Comparison of ENCODE assay signal across 18 cellular contexts in the genomic region with DNA sequence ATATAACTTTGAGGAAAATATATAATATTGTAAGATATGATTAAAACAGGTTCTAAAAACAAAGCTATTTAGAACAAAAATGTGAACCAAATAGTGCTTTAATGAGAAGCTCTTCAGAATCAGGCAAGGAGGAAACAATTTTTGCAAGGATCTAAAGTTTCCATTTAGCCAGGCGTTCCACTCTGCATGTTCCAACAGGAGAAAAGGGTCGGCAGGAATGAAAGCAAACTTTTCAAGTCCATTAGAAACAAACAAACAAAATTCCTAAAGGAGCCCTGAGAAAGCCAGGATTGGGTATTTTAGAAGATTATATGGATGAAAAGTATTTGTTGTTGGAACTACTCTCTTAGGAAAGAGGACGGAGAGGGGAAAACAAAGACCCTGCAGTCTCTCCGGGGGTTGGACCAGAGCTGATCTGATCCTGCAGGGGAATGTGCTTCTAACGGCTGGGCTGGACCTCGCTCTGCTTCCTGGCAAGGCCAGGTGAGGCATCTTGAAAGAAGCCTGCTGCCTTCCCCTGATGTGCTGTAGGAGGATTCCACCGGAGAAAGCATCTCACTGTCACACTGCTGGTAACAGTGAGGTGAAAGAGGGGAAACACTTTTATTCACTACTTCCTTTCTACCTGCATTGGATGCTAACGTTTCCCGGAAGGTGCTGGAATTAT.
DNase-seq lines count a peak whose midpoint lies in the region; ATAC-seq and TF ChIP-seq lines count a peak whose summit lies in the region.
"Had no signal": no experiment of that assay in that cellular context is flagged by ENCODE, and none has a peak within 500 bp of the region (broad histone marks: within the 10 kb centered on the region; RNA-seq: fewer than 3 reads in every experiment).

No MANE protein-coding gene starts in this region.

- intact Hi-C loops in activated CD4-positive, alpha-beta memory T cell treated with anti-CD3 and anti-CD28 coated beads for 36 hours (cut with micrococcal nuclease): loop anchor here (5.0 kb wide), 2 partner anchors 48 to 1753 kb away; no protein-coding TSS in a partner anchor

- no peak for TF ChIP-seq CTCF in epithelial cell of esophagus (IDR thresholded peaks at IDR 0.05; ENCODE audit: insufficient read depth, low read depth, low read length, missing control alignments)

- POLR2A ChIA-PET in activated CD4-positive, alpha-beta memory T cell treated with anti-CD3 and anti-CD28 coated beads for 36 hours (lab: Charles Lee): interaction anchor here (0.6 kb wide), 1 partner anchor 23 kb away, joined by 3 read pairs; no protein-coding TSS in a partner anchor
- POLR2A ChIA-PET in activated CD4-positive, alpha-beta memory T cell treated with anti-CD3 and anti-CD28 coated beads, Interleukin-2, amount 10 ng/mL, durations not matched to agents 7 days and 5 days (lab: Charles Lee): interaction anchor here (1.0 kb wide), 1 partner anchor 29 kb away, joined by 5 read pairs; no protein-coding TSS in a partner anchor
- POLR2A ChIA-PET in T-cell (lab: Charles Lee): interaction anchor here in 1 of 2 donors (1.0 kb wide), 1 partner anchor 109 kb away, joined by 3 read pairs; no protein-coding TSS in a partner anchor

- H3K27me3 Mint-ChIP-seq in activated CD4-positive, alpha-beta memory T cell treated with anti-CD3 and anti-CD28 coated beads for 36 hours: no peaks in the 10 kb centered on the region
- H3K27me3 Mint-ChIP-seq in activated CD4-positive, alpha-beta memory T cell treated with anti-CD3 and anti-CD28 coated beads, Interleukin-2, amount 10 ng/mL, durations not matched to agents 7 days and 5 days: no peaks in the 10 kb centered on the region
- H3K27me3 Mint-ChIP-seq in T-cell: no peaks in the 10 kb centered on the region
- no peaks in the 10 kb centered on the region for H3K27me3 Mint-ChIP-seq in stimulated activated memory B cell treated with anti-CD40 and anti-IgM and Interleukin-4, amounts not matched to agents 10 μg/mL and 1 μg/mL and 100 μg/mL, for 72 hours
- H3K27me3 Mint-ChIP-seq: naive thymus-derived CD4-positive, alpha-beta T cell had no signal

- H3K27ac Mint-ChIP-seq in activated CD4-positive, alpha-beta memory T cell treated with anti-CD3 and anti-CD28 coated beads for 36 hours: peak overlapping the region; percentile 31
- no peak overlapping the region for H3K27ac Mint-ChIP-seq in activated CD4-positive, alpha-beta memory T cell treated with anti-CD3 and anti-CD28 coated beads, Interleukin-2, amount 10 ng/mL, durations not matched to agents 7 days and 5 days
- peak overlapping the region; percentile 69 to 74 for H3K27ac Mint-ChIP-seq in T-cell
- peak overlapping the region; percentile 94 for H3K27ac Mint-ChIP-seq in stimulated activated memory B cell treated with anti-CD40 and anti-IgM and Interleukin-4, amounts not matched to agents 10 μg/mL and 1 μg/mL and 100 μg/mL, for 72 hours

- H3K4me3 Mint-ChIP-seq in activated CD4-positive, alpha-beta memory T cell treated with anti-CD3 and anti-CD28 coated beads for 36 hours: no peak overlapping the region
- no peak overlapping the region for H3K4me3 Mint-ChIP-seq in activated CD4-positive, alpha-beta memory T cell treated with anti-CD3 and anti-CD28 coated beads, Interleukin-2, amount 10 ng/mL, durations not matched to agents 7 days and 5 days
- no peak overlapping the region for H3K4me3 Mint-ChIP-seq in T-cell
- no peak overlapping the region for H3K4me3 Mint-ChIP-seq in stimulated activated memory B cell treated with anti-CD40 and anti-IgM and Interleukin-4, amounts not matched to agents 10 μg/mL and 1 μg/mL and 100 μg/mL, for 72 hours
- H3K4me3 Mint-ChIP-seq: naive thymus-derived CD4-positive, alpha-beta T cell had no signal

- H3K4me3 ChIP-seq in epithelial cell of esophagus (ENCODE audit: low read length): no peak overlapping the region
- H3K4me3 ChIP-seq: left lung, PC-9, uterus had no signal

- no peaks in the 10 kb centered on the region for H3K9me3 Mint-ChIP-seq in activated CD4-positive, alpha-beta memory T cell treated with anti-CD3 and anti-CD28 coated beads for 36 hours
- H3K9me3 Mint-ChIP-seq in activated CD4-positive, alpha-beta memory T cell treated with anti-CD3 and anti-CD28 coated beads, Interleukin-2, amount 10 ng/mL, durations not matched to agents 7 days and 5 days: no peaks in the 10 kb centered on the region
- no peaks in the 10 kb centered on the region for H3K9me3 Mint-ChIP-seq in T-cell
- no peaks in the 10 kb centered on the region for H3K9me3 Mint-ChIP-seq in stimulated activated memory B cell treated with anti-CD40 and anti-IgM and Interleukin-4, amounts not matched to agents 10 μg/mL and 1 μg/mL and 100 μg/mL, for 72 hours
- H3K9me3 Mint-ChIP-seq: naive thymus-derived CD4-positive, alpha-beta T cell had no signal

- no peak for DNase-seq in activated CD4-positive, alpha-beta memory T cell treated with anti-CD3 and anti-CD28 coated beads for 36 hours
- no peak for DNase-seq in activated CD4-positive, alpha-beta memory T cell treated with anti-CD3 and anti-CD28 coated beads, Interleukin-2, amount 10 ng/mL, durations not matched to agents 7 days and 5 days
- DNase-seq in T-cell: no peak
- DNase-seq in epithelial cell of esophagus (ENCODE audit: low read depth): peak; percentile 42
- DNase-seq in NCI-H2196 treated with DMSO at 0.1 percent for 48 hours (lab: John Stamatoyannopoulos, UW; ENCODE audit: unreplicated experiment): no peak
- DNase-seq in NCI-H1048 (lab: John Stamatoyannopoulos, UW): no peak
- DNase-seq: activated CD8-positive, alpha-beta memory T cell treated with anti-CD3 and anti-CD28 coated beads for 24 hours; activated naive CD4-positive, alpha-beta T cell; KBM-7; left lung; naive thymus-derived CD4-positive, alpha-beta T cell; NCI-H1092 treated with DMSO at 0.1 percent for 48 hours; NCI-H69; PC-9; small intestine; uterus had no signal

- CTCF ChIA-PET in activated CD4-positive, alpha-beta memory T cell treated with anti-CD3 and anti-CD28 coated beads for 36 hours (lab: Charles Lee): interaction anchor here (0.8 to 2.0 kb wide), 4 partner anchors 48 to 101 kb away, joined by 3 to 10 read pairs (median 6); no protein-coding TSS in a partner anchor
- CTCF ChIA-PET in activated CD4-positive, alpha-beta memory T cell treated with anti-CD3 and anti-CD28 coated beads, Interleukin-2, amount 10 ng/mL, durations not matched to agents 7 days and 5 days (lab: Charles Lee): interaction anchor here (0.8 kb wide), 1 partner anchor 34 kb away, joined by 3 read pairs; no protein-coding TSS in a partner anchor
- CTCF ChIA-PET in T-cell (lab: Charles Lee): no interaction called here

- peaks cover 92% of the 10 kb centered on the region for H3K4me1 Mint-ChIP-seq in activated CD4-positive, alpha-beta memory T cell treated with anti-CD3 and anti-CD28 coated beads for 36 hours (ENCODE audit: low read depth)
- peaks cover 60% of the 10 kb centered on the region for H3K4me1 Mint-ChIP-seq in activated CD4-positive, alpha-beta memory T cell treated with anti-CD3 and anti-CD28 coated beads, Interleukin-2, amount 10 ng/mL, durations not matched to agents 7 days and 5 days
- H3K4me1 Mint-ChIP-seq in T-cell: peaks cover 18 to 44% (median 40%) of the 10 kb centered on the region in 3 donors
- H3K4me1 Mint-ChIP-seq in stimulated activated memory B cell treated with anti-CD40 and anti-IgM and Interleukin-4, amounts not matched to agents 10 μg/mL and 1 μg/mL and 100 μg/mL, for 72 hours: peaks cover 76% of the 10 kb centered on the region

- H3K36me3 Mint-ChIP-seq in activated CD4-positive, alpha-beta memory T cell treated with anti-CD3 and anti-CD28 coated beads for 36 hours: peaks cover 48% of the 10 kb centered on the region
- peaks cover 76% of the 10 kb centered on the region for H3K36me3 Mint-ChIP-seq in activated CD4-positive, alpha-beta memory T cell treated with anti-CD3 and anti-CD28 coated beads, Interleukin-2, amount 10 ng/mL, durations not matched to agents 7 days and 5 days (ENCODE audit: low read depth)
- peaks cover 40% of the 10 kb centered on the region for H3K36me3 Mint-ChIP-seq in T-cell
- H3K36me3 Mint-ChIP-seq in stimulated activated memory B cell treated with anti-CD40 and anti-IgM and Interleukin-4, amounts not matched to agents 10 μg/mL and 1 μg/mL and 100 μg/mL, for 72 hours: peaks cover 81% of the 10 kb centered on the region

- no peak for ATAC-seq in T-cell (replicated peaks in 1 of 4)
- ATAC-seq in stimulated activated memory B cell treated with anti-CD40 and anti-IgM and Interleukin-4, amounts not matched to agents 10 μg/mL and 1 μg/mL and 100 μg/mL, for 72 hours: no peak
- ATAC-seq in GM19395 (IDR thresholded peaks at IDR 0.05; ENCODE audit: unreplicated experiment): no peak
- ATAC-seq: left lung; naive thymus-derived CD4-positive, alpha-beta T cell had no signal

Comparison
In these comparisons a context has a peak if more than half of its experiments do, and no peak if none do; other contexts are left out.
1. CTCF ChIA-PET loops: an anchor here in activated CD4-positive, alpha-beta memory T cell treated with anti-CD3 and anti-CD28 coated beads for 36 hours (0.8 to 2.0 kb wide) and activated CD4-positive, alpha-beta memory T cell treated with anti-CD3 and anti-CD28 coated beads, Interleukin-2, amount 10 ng/mL, durations not matched to agents 7 days and 5 days (0.8 kb wide); none called in T-cell.